Comparison of ENCODE assay signal across 23 cellular contexts in genomic region chr14:20560961-20561360, GRCh38. TPM values are rescaled to one million over a fixed set of nuclear protein-coding genes. Genes with fewer than 3 reads are reported as not detected.
"Had no signal": no experiment of that assay in that cellular context is flagged by ENCODE, and none has a peak within 500 bp of the region (broad histone marks: within the 10 kb centered on the region; RNA-seq: fewer than 3 reads in every experiment).

RNASE9 (minus strand) TSS chr14:20561047.

- H3K9me3 ChIP-seq: colonic mucosa, lower lobe of right lung, testis, upper lobe of left lung had no signal

- DNase-seq: activated CD4-positive, alpha-beta T cell treated with anti-CD3 and anti-CD28 coated beads, Interleukin-2, amount 10 ng/mL, durations not matched to agents 7 days and 5 days; activated CD4-positive, CD25-positive, alpha-beta regulatory T cell; activated CD8-positive, alpha-beta memory T cell treated with anti-CD3 and anti-CD28 coated beads, Interleukin-2, amount 50 U/mL, for 4 hours; activated effector memory CD4-positive, alpha-beta T cell treated with Interleukin-2 at 50 U/mL for 16 hours; activated naive CD4-positive, alpha-beta T cell treated with anti-CD3 and anti-CD28 coated beads, Interleukin-2, amount 10 ng/mL, durations not matched to agents 7 days and 5 days; activated T-cell treated with anti-CD3 and anti-CD28 coated beads, Interleukin-2, amount 50 U/mL, for 48 hours; aorta; brain microvascular endothelial cell; colonic mucosa; endodermal cell; foreskin fibroblast; lower lobe of right lung; occipital lobe; posterior cingulate gyrus; retina; stimulated activated CD4-positive, alpha-beta T cell treated with anti-CD3 and anti-CD28 coated beads, Interleukin-4, amount 100 ng/mL, for 24 hours; T-cell; T-helper 9 cell; testis; upper lobe of left lung had no signal

- H3K4me3 ChIP-seq: colonic mucosa, lower lobe of right lung, testis, upper lobe of left lung had no signal

- H3K27me3 ChIP-seq: brain microvascular endothelial cell, colonic mucosa, testis, upper lobe of left lung had no signal

- H3K4me1 ChIP-seq: colonic mucosa, lower lobe of right lung, testis had no signal

- H3K27ac ChIP-seq: brain microvascular endothelial cell, colonic mucosa, epithelial cell of prostate, lower lobe of right lung, testis, upper lobe of left lung had no signal

- H3K36me3 ChIP-seq: brain microvascular endothelial cell, colonic mucosa, lower lobe of right lung, upper lobe of left lung had no signal

RNA-seq across cellular contexts. Expression of gene RNASE9, which starts in this region (rescaled TPM):
- total RNA-seq: activated CD4-positive, alpha-beta T cell treated with anti-CD3 and anti-CD28 coated beads, Interleukin-2, amount 10 ng/mL, durations not matched to agents 7 days and 5 days; aorta; colonic mucosa; endodermal cell; glomerular endothelial cell; lower lobe of right lung; occipital lobe; T-cell; testis; upper lobe of left lung had no signal
- polyA plus RNA-seq: aorta, keratinocyte had no signal
